Comparison of ENCODE assay signal across 13 cellular contexts in genomic region chr20:59603727-59604608, GRCh38. TPM values are rescaled to one million over a fixed set of nuclear protein-coding genes. Genes with fewer than 3 reads are reported as not detected.
DNase-seq lines count a peak whose midpoint lies in the region; ATAC-seq and TF ChIP-seq lines count a peak whose summit lies in the region.
"Had no signal": no experiment of that assay in that cellular context is flagged by ENCODE, and none has a peak within 500 bp of the region (broad histone marks: within the 10 kb centered on the region; RNA-seq: fewer than 3 reads in every experiment).

Gene PHACTR3 (plus strand): TSS chr20:59604540. CDS start chr20:59605015, 475 bp downstream.

- 10% methylated on average over 21 of the region's 40 CpGs for WGBS in esophagus muscularis mucosa

- no peak for TF ChIP-seq CTCF in esophagus muscularis mucosa (IDR thresholded peaks at IDR 0.05)
- no peak for TF ChIP-seq CTCF in A673 (conservative IDR thresholded peaks at IDR 0.05; ENCODE audit: low read depth, low read length)

- no peak for ATAC-seq in HG02981 (IDR thresholded peaks at IDR 0.05; ENCODE audit: unreplicated experiment)

- CTCF ChIA-PET in A673 (lab: Charles Lee), result interaction anchor here (0.6 kb wide), 1 partner anchor 23 kb away, joined by 6 read pairs; no protein-coding TSS in a partner anchor

- H3K4me1 ChIP-seq in esophagus muscularis mucosa (peaks cover 8 to 22% (median 17%) of the 10 kb centered on the region in 4 donors), A673 (ENCODE audit: insufficient read depth, low read length, poor library complexity, severe bottlenecking) (no peaks in the 10 kb centered on the region)

- H3K9me3 ChIP-seq in esophagus muscularis mucosa, result no peaks in the 10 kb centered on the region
- no peaks in the 10 kb centered on the region for H3K9me3 ChIP-seq in A673 (ENCODE audit: low read depth, low read length, poor library complexity, severe bottlenecking)

- peak; percentile 7 for DNase-seq in DMS79 (lab: John Stamatoyannopoulos, UW)
- peak; percentile 94 for DNase-seq in NCI-H2227 (lab: John Stamatoyannopoulos, UW; ENCODE audit: unreplicated experiment)
- DNase-seq in esophagus muscularis mucosa (ENCODE audit: extremely low spot score), result no peak
- DNase-seq in nucleus accumbens (lab: John Stamatoyannopoulos, UW), result peak in 53 of 56 donors; percentile 16 to 89 (median 67)
- no peak for DNase-seq in A673 (ENCODE audit: low spot score)
- no peak for DNase-seq in activated T-cell treated with anti-CD3 and anti-CD28 coated beads, Interleukin-2, amount 50 U/mL, for 48 hours
- no peak for DNase-seq in MV-4-11 (lab: John Stamatoyannopoulos, UW)
- DNase-seq: activated CD4-positive, alpha-beta T cell treated with anti-CD3 and anti-CD28 coated beads for 1 hour; CD4-positive, CD25-positive, alpha-beta regulatory T cell; NCI-H2029 treated with DMSO at 0.1 percent for 48 hours had no signal

- TF ChIP-seq POLR2A in esophagus muscularis mucosa (IDR thresholded peaks at IDR 0.05; ENCODE audit: low read depth), result no peak

- BruUV-seq in A673 (replicated peaks; lab: Mats Ljungman, UMichigan), result no TSS peak

- H3K4me3 ChIP-seq in esophagus muscularis mucosa (peak within 1 kb of the TSS; percentile 29 to 50 (median 42)), A673 (ENCODE audit: low read depth, low read length, poor library complexity, severe bottlenecking) (no peak within 1 kb of the TSS)
- H3K4me3 ChIP-seq: SK-N-MC had no signal

- no peak within 1 kb of the TSS for H3K27ac ChIP-seq in esophagus muscularis mucosa (replicated peaks in 1 of 4)
- H3K27ac ChIP-seq in A673 (ENCODE audit: low read depth, low read length, poor library complexity, severe bottlenecking), result no peak within 1 kb of the TSS
- H3K27ac ChIP-seq: SK-N-MC had no signal

- intact Hi-C loops in esophagus muscularis mucosa (cut with DNase I) (no loop called here), A673 (cut with micrococcal nuclease; ENCODE audit: unreplicated experiment) (no loop called here)

- no peak for TF ChIP-seq EP300 in esophagus muscularis mucosa (IDR thresholded peaks at IDR 0.05)

- POLR2A ChIA-PET in A673 (lab: Charles Lee; ENCODE audit: low non-redundant PET), result no interaction called here

- H3K27me3 ChIP-seq in esophagus muscularis mucosa, result peaks cover 0 to 90% (median 27%) of the 10 kb centered on the region in 4 donors
- peaks cover 89% of the 10 kb centered on the region for H3K27me3 ChIP-seq in A673 (replicated peaks; ENCODE audit: insufficient read depth, low read depth, low read length, poor library complexity)

- H3K36me3 ChIP-seq in esophagus muscularis mucosa (no peaks in the 10 kb centered on the region), A673 (ENCODE audit: insufficient read depth, low read length, poor library complexity, severe bottlenecking) (no peaks in the 10 kb centered on the region)

RNA-seq across cellular contexts. Expression of gene PHACTR3, which starts in this region (rescaled TPM):
- total RNA-seq in esophagus muscularis mucosa (under 1 TPM; 0.17 to 0.86 (median 0.56) TPM), A673 (2021) (0.17 and 0.59 TPM in 2 replicates)
- total RNA-seq: CD4-positive, CD25-positive, alpha-beta regulatory T cell; osteoblast had no signal

Comparison
In these comparisons a context has a peak if more than half of its experiments do, and no peak if none do; other contexts are left out.
1. DNase-seq: peak in DMS79 (single experiment), NCI-H2227 (single experiment) and nucleus accumbens (53 of 56); none in esophagus muscularis mucosa (single experiment), A673 (single experiment), activated T-cell treated with anti-CD3 and anti-CD28 coated beads, Interleukin-2, amount 50 U/mL, for 48 hours (0 of 2) and MV-4-11 (single experiment).